Comparison of ENCODE assay signal across 20 cellular contexts in genomic region chr17:45757431-45758218, GRCh38. TPM values are rescaled to one million over a fixed set of nuclear protein-coding genes. Genes with fewer than 3 reads are reported as not detected.
"Had no signal": no experiment of that assay in that cellular context is flagged by ENCODE, and none has a peak within 500 bp of the region (broad histone marks: within the 10 kb centered on the region; RNA-seq: fewer than 3 reads in every experiment).

No MANE protein-coding gene starts in this region.

- H3K9me3 ChIP-seq: esophagus muscularis mucosa, gastrocnemius medialis, heart right ventricle, mucosa of descending colon, right atrium auricular region, tibial artery, upper lobe of left lung, uterus had no signal

- H3K4me1 ChIP-seq: esophagus muscularis mucosa, gastrocnemius medialis, heart right ventricle, right atrium auricular region, tibial artery, upper lobe of left lung, uterus had no signal

- ATAC-seq: effector memory CD8-positive, alpha-beta T cell; gastrocnemius medialis; heart right ventricle; left lobe of liver; mucosa of descending colon; naive thymus-derived CD8-positive, alpha-beta T cell; stimulated activated memory B cell treated with anti-CD40 and anti-IgM and Interleukin-4, amounts not matched to agents 10 μg/mL and 1 μg/mL and 100 μg/mL, for 72 hours had no signal

- H3K36me3 ChIP-seq: esophagus muscularis mucosa, gastrocnemius medialis, heart right ventricle, right atrium auricular region, tibial artery, upper lobe of left lung, uterus had no signal

- H3K4me3 ChIP-seq: esophagus muscularis mucosa, gastrocnemius medialis, heart right ventricle, mucosa of descending colon, right atrium auricular region, tibial artery, upper lobe of left lung, uterus had no signal

- H3K27ac ChIP-seq: epithelial cell of prostate, esophagus muscularis mucosa, gastrocnemius medialis, heart right ventricle, right atrium auricular region, tibial artery, upper lobe of left lung, uterus had no signal

- H3K27me3 ChIP-seq: right atrium auricular region, upper lobe of left lung, uterus had no signal

- FAIRE-seq: islet of Langerhans, small intestine had no signal

- DNase-seq: effector memory CD8-positive, alpha-beta T cell; gastrocnemius medialis; heart right ventricle; hypothalamus; mucosa of descending colon; naive thymus-derived CD8-positive, alpha-beta T cell; small intestine; stimulated activated CD4-positive, alpha-beta T cell treated with anti-CD3 and anti-CD28 coated beads, Interleukin-1b, Interleukin-23, amount 100 ng/mL, for 48 hours; stimulated activated CD4-positive, alpha-beta T cell treated with anti-CD3 and anti-CD28 coated beads, Interleukin-4, amount 100 ng/mL, for 24 hours; tibial artery; upper lobe of left lung; uterus had no signal

RNA-seq across cellular contexts. Expression of gene CRHR1, which starts 26.5 kb away (rescaled TPM):
- total RNA-seq: fibroblast of villous mesenchyme; gastrocnemius medialis; left lobe of liver; mucosa of descending colon; naive thymus-derived CD8-positive, alpha-beta T cell; osteocyte; right atrium auricular region; upper lobe of left lung had no signal
- polyA plus RNA-seq: heart right ventricle; naive thymus-derived CD8-positive, alpha-beta T cell had no signal
